ENCODE assay signal across 28 cellular contexts in genomic region chr12:62372134-62372533, GRCh38.
"Had no signal": no experiment of that assay in that cellular context is flagged by ENCODE, and none has a peak within 500 bp of the region (broad histone marks: within the 10 kb centered on the region; RNA-seq: fewer than 3 reads in every experiment).

No MANE protein-coding gene starts in this region.

- H3K27ac ChIP-seq: adrenal gland, body of pancreas, SJSA1 had no signal

- H3K36me3 ChIP-seq: adrenal gland, SJSA1 had no signal

- DNase-seq: activated CD4-positive, alpha-beta T cell treated with anti-CD3 and anti-CD28 coated beads for 4 hours; activated CD4-positive, alpha-beta T cell treated with anti-CD3 and anti-CD28 coated beads, Interleukin-2, amount 50 U/mL, for 4 hours; activated CD8-positive, alpha-beta memory T cell treated with anti-CD3 and anti-CD28 coated beads, Interleukin-2, amount 50 U/mL, for 48 hours; activated CD8-positive, alpha-beta T cell treated with anti-CD3 and anti-CD28 coated beads, Interleukin-2, amount 10 ng/mL, durations not matched to agents 7 days and 5 days; activated naive CD4-positive, alpha-beta T cell treated with anti-CD3 and anti-CD28 coated beads, Interleukin-2, amount 50 U/mL, for 16 hours; activated naive CD8-positive, alpha-beta T cell treated with anti-CD3 and anti-CD28 coated beads, Interleukin-2, amount 10 ng/mL, durations not matched to agents 7 days and 5 days; activated T-cell treated with anti-CD3 and anti-CD28 coated beads, Interleukin-2, amount 50 U/mL, for 1 hour; adrenal gland; aorta; body of pancreas; central memory CD4-positive, alpha-beta T cell; IMR-90; KG1; NCI-H1048; NCI-H146; NCI-H187 treated with DMSO at 0.1 percent for 48 hours; NCI-H2081 treated with DMSO at 0.1 percent for 48 hours; NCI-H2171; NCI-H2227 treated with DMSO at 0.1 percent for 48 hours; NCI-H526; NCI-H774; OCI-M1; RPMI8226; T-helper 1 cell had no signal

- H3K9me3 ChIP-seq: adrenal gland, body of pancreas had no signal

- H3K4me3 ChIP-seq: adrenal gland, body of pancreas, SJSA1 had no signal

- H3K27me3 ChIP-seq: adrenal gland, body of pancreas had no signal

- H3K4me1 ChIP-seq: body of pancreas, SJSA1 had no signal

- ATAC-seq: activated CD4-positive, CD25-positive, alpha-beta regulatory T cell treated with anti-CD3 and anti-CD28 coated beads, Interleukin-2, amount 50 U/mL, for 24 hours; activated CD8-positive, alpha-beta T cell treated with anti-CD3 and anti-CD28 coated beads, Interleukin-2, amount 10 ng/mL, durations not matched to agents 7 days and 5 days; body of pancreas; Panc1; Right ventricle myocardium inferior had no signal
